1 cellular context compared by ENCODE assay signal in genomic region chrX:88416965-88417364, GRCh38.
TF ChIP-seq lines count a peak whose summit lies in the region.

No MANE protein-coding gene starts in this region.

TF ChIP-seq in GM12878, 131 proteins besides CTCF, POLR2A, EP300 and RAD21 (continued from another document):
- TF ChIP-seq CBX5 (IDR thresholded peaks at IDR 0.05; ENCODE audit: low read depth) (no peak), BHLHE40 (IDR thresholded peaks at IDR 0.05; ENCODE audit: borderline replicate concordance in 1 of 2, low read depth in 2 of 2, low read length in 1 of 2) (peak; percentile 38 to 76; a peak in 2 of 4 replicates), SMC3 (IDR thresholded peaks at IDR 0.05; ENCODE audit: borderline replicate concordance, low read length) (no peak), ATF2 (IDR thresholded peaks at IDR 0.05; ENCODE audit: low read length) (no peak), RUNX3 (IDR thresholded peaks at IDR 0.05; ENCODE audit: low read length) (0 out of 2 replicates have a peak, but pooled peaks have one; percentile 25), SREBF1 (IDR thresholded peaks at IDR 0.05; ENCODE audit: low read length) (no peak), ZNF217 (IDR thresholded peaks at IDR 0.05) (no peak), BCL11A (IDR thresholded peaks at IDR 0.05; ENCODE audit: low read depth, low read length) (peak; percentile 50; the same call in 1 of the 2 replicates), ZNF384 (IDR thresholded peaks at IDR 0.05; ENCODE audit: borderline replicate concordance, low read depth, low read length) (peak; percentile 40; the same call in 1 of the 2 replicates), CHD2 (IDR thresholded peaks at IDR 0.05; ENCODE audit: borderline replicate concordance, low read depth, low read length) (peak; percentile 21; the same call in 1 of the 2 replicates), RFX5 (IDR thresholded peaks at IDR 0.05; ENCODE audit: low read depth, low read length) (no peak), POU2F2 (IDR thresholded peaks at IDR 0.05; ENCODE audit: borderline replicate concordance, low read depth, low read length) (no peak), MTA3 (IDR thresholded peaks at IDR 0.05; ENCODE audit: borderline replicate concordance, low read length) (no peak), YBX1 (IDR thresholded peaks at IDR 0.05) (no peak), SUPT20H (IDR thresholded peaks at IDR 0.05; ENCODE audit: borderline replicate concordance, control insufficient read depth, low read depth, low read length) (no peak), MEF2A (IDR thresholded peaks at IDR 0.05; ENCODE audit: insufficient read depth, low read depth, low read length) (no peak), PAX8 (IDR thresholded peaks at IDR 0.05) (no peak), RELB (IDR thresholded peaks at IDR 0.05; ENCODE audit: low read depth) (peak; percentile 51; the same call in 1 of the 2 replicates), NRF1 (conservative IDR thresholded peaks at IDR 0.05; ENCODE audit: low read depth, low read length) (no peak), TCF7 (IDR thresholded peaks at IDR 0.05; ENCODE audit: borderline replicate concordance) (no peak)
